ENCODE assay signal across 8 cellular contexts in genomic region chr7:87148332-87148955, GRCh38. TPM values are rescaled to one million over a fixed set of nuclear protein-coding genes. Genes with fewer than 3 reads are reported as not detected.
DNase-seq lines count a peak whose midpoint lies in the region; ATAC-seq and TF ChIP-seq lines count a peak whose summit lies in the region.

No MANE protein-coding gene starts in this region.

- no peak overlapping the region for H3K27ac ChIP-seq in colonic mucosa

- peak; percentile 45 for DNase-seq in NCI-H82 (lab: John Stamatoyannopoulos, UW)
- DNase-seq in NCI-H82 treated with DMSO at 0.1 percent for 48 hours (lab: John Stamatoyannopoulos, UW; ENCODE audit: unreplicated experiment) = no peak
- DNase-seq in NCI-H2107 (lab: John Stamatoyannopoulos, UW) = peak; percentile 19
- no peak for DNase-seq in colonic mucosa
- DNase-seq in retina = peak; percentile 21
- no peak for DNase-seq in NCI-H226
- no peak for DNase-seq in middle frontal gyrus (ENCODE audit: extremely low spot score, low spot score)

- peak; percentile 42 for TF ChIP-seq CTCF in colonic mucosa (IDR thresholded peaks at IDR 0.05)

- peaks cover 4% of the 10 kb centered on the region for H3K4me1 ChIP-seq in colonic mucosa

- H3K9me3 ChIP-seq in colonic mucosa = no peaks in the 10 kb centered on the region

- H3K36me3 ChIP-seq in colonic mucosa = no peaks in the 10 kb centered on the region

- no peaks in the 10 kb centered on the region for H3K27me3 ChIP-seq in colonic mucosa

- intact Hi-C loops in colonic mucosa (cut with DNase I) = loop anchor here (2.0 kb wide), 1 partner anchor 210 kb away; no protein-coding TSS in a partner anchor

- H3K9ac ChIP-seq in colonic mucosa (ENCODE audit: low read depth in 2 of 2, low read length in 2 of 2) = no peak overlapping the region

- no peak overlapping the region for H3K4me3 ChIP-seq in colonic mucosa

- no peak for ATAC-seq in HG03442 (IDR thresholded peaks at IDR 0.05; ENCODE audit: unreplicated experiment)

RNA-seq across cellular contexts. Expression of gene DMTF1, which starts 3.8 kb away (rescaled TPM):
- total RNA-seq in colonic mucosa = 10 to 100 TPM; 44.4 to 66.0 TPM

Comparison
In these comparisons a context has a peak if more than half of its experiments do, and no peak if none do; other contexts are left out.
1. DNase-seq: peak in NCI-H82 (single experiment), NCI-H2107 (single experiment) and retina (single experiment); none in NCI-H82 treated with DMSO at 0.1 percent for 48 hours (single experiment), colonic mucosa (single experiment), NCI-H226 (single experiment) and middle frontal gyrus (single experiment).